8 cellular contexts compared by ENCODE assay signal in genomic region chr20:46562373-46563169, GRCh38. TPM values are rescaled to one million over a fixed set of nuclear protein-coding genes. Genes with fewer than 3 reads are reported as not detected.
DNase-seq lines count a peak whose midpoint lies in the region; ATAC-seq lines count a peak whose summit lies in the region.

No MANE protein-coding gene starts in this region.

- DNase-seq in COLO668 (lab: John Stamatoyannopoulos, UW; ENCODE audit: unreplicated experiment) (peak; percentile 60), NCI-H748 (lab: John Stamatoyannopoulos, UW; ENCODE audit: unreplicated experiment) (peak; percentile 67), lung microvascular endothelial cell (ENCODE audit: low read depth in 2 of 2) (peak; percentile 75 to 80)
- peak; percentile 44 to 50 for DNase-seq in activated CD4-positive, alpha-beta T cell treated with anti-CD3 and anti-CD28 coated beads, Interleukin-2, amount 50 U/mL, for 4 hours
- DNase-seq in effector memory CD4-positive, alpha-beta T cell: peak in 2 of 3 donors; percentile 4 to 22
- peak; percentile 39 to 60 (median 45) for DNase-seq in stimulated activated CD4-positive, alpha-beta T cell treated with anti-CD3 and anti-CD28 coated beads, TNF-alpha, amount 100 ng/mL, for 24 hours (ENCODE audit: low read depth in 3 of 3)

- H3K9me3 ChIP-seq in effector memory CD4-positive, alpha-beta T cell (ENCODE audit: control insufficient read depth, low read length): no peaks in the 10 kb centered on the region

- no peaks in the 10 kb centered on the region for H3K36me3 ChIP-seq in effector memory CD4-positive, alpha-beta T cell (ENCODE audit: control insufficient read depth, insufficient read depth, low read length)

- no peak overlapping the region for H3K4me3 ChIP-seq in effector memory CD4-positive, alpha-beta T cell (ENCODE audit: insufficient read depth, low read depth, low read length, poor library complexity, severe bottlenecking)

- no peak overlapping the region for H3K27ac ChIP-seq in effector memory CD4-positive, alpha-beta T cell (ENCODE audit: insufficient read depth, low read length, poor library complexity, severe bottlenecking)

- ATAC-seq in HG02588 (IDR thresholded peaks at IDR 0.05; ENCODE audit: unreplicated experiment): peak; percentile 55
- no peak for ATAC-seq in HG03097 (IDR thresholded peaks at IDR 0.05; ENCODE audit: low FRiP score, unreplicated experiment)

- H3K4me1 ChIP-seq in effector memory CD4-positive, alpha-beta T cell (ENCODE audit: control insufficient read depth, insufficient read depth, low read length, poor library complexity, severe bottlenecking): peaks cover 7% of the 10 kb centered on the region

- H3K27me3 ChIP-seq in effector memory CD4-positive, alpha-beta T cell (replicated peaks; ENCODE audit: control insufficient read depth, insufficient read depth, low read length, poor library complexity, severe bottlenecking): peaks cover 5% of the 10 kb centered on the region

RNA-seq across cellular contexts. Expression of gene OCSTAMP, which starts 12.1 kb away (rescaled TPM):
- total RNA-seq in lung microvascular endothelial cell: not detected in 2 replicates

RNA-seq across cellular contexts. Expression of gene ZNF334, which starts 49.2 kb away (rescaled TPM):
- total RNA-seq in lung microvascular endothelial cell: 0.22 and 0.40 TPM in 2 replicates

Comparison
In these comparisons a context has a peak if more than half of its experiments do, and no peak if none do; other contexts are left out.
1. DNase-seq: peak in every context shown above with its lines; median percentile 78 in lung microvascular endothelial cell; 67 in NCI-H748; 60 in COLO668; 47 in activated CD4-positive, alpha-beta T cell treated with anti-CD3 and anti-CD28 coated beads, Interleukin-2, amount 50 U/mL, for 4 hours; 45 in stimulated activated CD4-positive, alpha-beta T cell treated with anti-CD3 and anti-CD28 coated beads, TNF-alpha, amount 100 ng/mL, for 24 hours; 13 in effector memory CD4-positive, alpha-beta T cell.